In the genomic region with DNA sequence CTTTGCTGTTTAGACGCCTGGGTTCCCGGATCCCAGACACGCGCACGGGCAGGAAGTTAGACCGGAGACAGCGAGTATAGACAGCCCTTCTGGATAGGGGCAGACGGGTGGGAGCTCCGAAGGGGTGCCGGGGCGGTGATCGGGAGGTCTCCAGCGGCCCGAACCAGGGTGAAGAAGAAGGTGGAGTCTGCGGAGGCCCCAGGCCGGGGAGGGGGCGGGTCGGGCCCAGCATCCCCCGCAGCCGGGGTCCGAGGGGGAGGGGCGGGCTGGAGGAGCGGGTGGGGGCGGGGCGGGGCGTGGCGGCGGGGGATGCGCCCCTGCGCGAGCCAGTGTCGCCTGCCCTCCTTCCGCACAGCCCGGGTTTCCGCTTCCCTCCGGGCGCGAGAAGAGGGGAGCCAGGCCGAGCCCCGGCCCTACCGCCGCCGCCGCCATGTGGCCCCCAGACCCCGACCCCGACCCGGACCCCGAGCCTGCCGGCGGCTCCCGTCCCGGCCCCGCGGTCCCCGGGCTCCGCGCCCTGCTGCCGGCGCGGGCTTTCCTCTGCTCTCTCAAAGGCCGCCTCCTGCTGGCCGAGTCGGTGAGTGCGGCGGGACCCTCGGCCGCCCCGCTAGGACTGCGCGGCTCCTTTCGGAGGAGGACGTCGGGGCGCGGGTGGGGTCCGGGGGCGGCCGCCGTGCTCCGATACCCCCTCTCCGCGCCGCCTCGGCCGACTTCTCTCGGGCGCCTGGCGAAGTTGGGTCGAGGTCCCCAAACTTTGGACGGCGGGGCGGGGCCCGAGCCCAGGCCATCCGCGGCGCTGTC, we compare ENCODE assay signal across 7 cellular contexts. TPM values are rescaled to one million over a fixed set of nuclear protein-coding genes. Genes with fewer than 3 reads are reported as not detected.
DNase-seq lines count a peak whose midpoint lies in the region; ATAC-seq and TF ChIP-seq lines count a peak whose summit lies in the region.

A gene with protein sequence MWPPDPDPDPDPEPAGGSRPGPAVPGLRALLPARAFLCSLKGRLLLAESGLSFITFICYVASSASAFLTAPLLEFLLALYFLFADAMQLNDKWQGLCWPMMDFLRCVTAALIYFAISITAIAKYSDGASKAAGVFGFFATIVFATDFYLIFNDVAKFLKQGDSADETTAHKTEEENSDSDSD (plus strand): TSS at position 329 of the 801 bp plus-strand sequence. CDS start 102 bp downstream, at position 431.

- CTCF ChIA-PET in activated CD8-positive, alpha-beta memory T cell treated with anti-CD3 and anti-CD28 coated beads for 36 hours (lab: Charles Lee) = interaction anchor here (1.0 to 2.5 kb wide), 8 partner anchors 8 to 198 kb away, joined by 3 to 18 read pairs (median 4); no protein-coding TSS in a partner anchor

- in situ Hi-C loops in endometrial microvascular endothelial cells (cut with HindIII; ENCODE audit: inconsistent ontology term, low pct_unique_long_range_greater_than_20kb, low sequenced_read_pairs) = no loop called here

- intact Hi-C loops in mucosa of descending colon (cut with DNase I, micrococcal nuclease) = loop anchor here in 1 of 2 donors (10.0 kb wide), 1 partner anchor 200 kb away; no protein-coding TSS in a partner anchor

- no peaks in the 10 kb centered on the region for H3K36me3 ChIP-seq in mucosa of descending colon (ENCODE audit: low read depth)

- peaks cover 17% of the 10 kb centered on the region for H3K4me1 ChIP-seq in mucosa of descending colon (ENCODE audit: low read depth)

- H3K4me3 ChIP-seq in mucosa of descending colon = peak within 1 kb of the TSS; percentile 34

- peak; percentile 51 for ATAC-seq in HG02852 (IDR thresholded peaks at IDR 0.05; ENCODE audit: unreplicated experiment)
- ATAC-seq in mucosa of descending colon = peak; percentile 71

- DNase-seq in NCI-H526 treated with DMSO at 0.1 percent for 48 hours (lab: John Stamatoyannopoulos, UW) = peak; percentile 22
- DNase-seq in mucosa of descending colon = peak; percentile 62 to 78 (median 75)
- peak; percentile 46 to 55 for DNase-seq in stimulated activated CD8-positive, alpha-beta memory T cell treated with anti-CD3 and anti-CD28 coated beads, Interleukin-7, amount 100 ng/mL, for 1 hour (ENCODE audit: low read depth in 2 of 2)

- POLR2A ChIA-PET in activated CD8-positive, alpha-beta memory T cell treated with anti-CD3 and anti-CD28 coated beads for 36 hours (lab: Charles Lee) = interaction anchor here (0.6 to 1.8 kb wide), 6 partner anchors 14 to 126 kb away, joined by 3 to 9 read pairs (median 4); no protein-coding TSS in a partner anchor

- no peaks in the 10 kb centered on the region for H3K9me3 ChIP-seq in mucosa of descending colon

- TF ChIP-seq CTCF in mucosa of descending colon (IDR thresholded peaks at IDR 0.05) = peak; percentile 60

- peak; percentile 24 for TF ChIP-seq POLR2A in GM15510 (IDR thresholded peaks at IDR 0.05; ENCODE audit: borderline replicate concordance, extremely low read depth, insufficient read length)

RNA-seq across cellular contexts. Expression of the gene that starts here (rescaled TPM):
- total RNA-seq in activated CD8-positive, alpha-beta memory T cell treated with anti-CD3 and anti-CD28 coated beads for 36 hours = 10 to 100 TPM; 66.8 to 67.4 TPM
- total RNA-seq in endometrial microvascular endothelial cells (ENCODE audit: inconsistent ontology term) = 94.8 TPM
- total RNA-seq in mucosa of descending colon = 10 to 100 TPM in 1 of 3 donors, 1 to 10 TPM in 2; 3.1 to 15.9 (median 9.3) TPM

Comparison
In these comparisons a context has a peak if more than half of its experiments do, and no peak if none do; other contexts are left out.
1. Peak in every context shown above with its lines: DNase-seq, ATAC-seq and H3K4me3 ChIP-seq.
2. DNase-seq: peak in every context shown above with its lines; median percentile 75 in mucosa of descending colon; 50 in stimulated activated CD8-positive, alpha-beta memory T cell treated with anti-CD3 and anti-CD28 coated beads, Interleukin-7, amount 100 ng/mL, for 1 hour; 22 in NCI-H526 treated with DMSO at 0.1 percent for 48 hours.